ENCODE assay signal across 8 cellular contexts in genomic region chr2:164840458-164840929, GRCh38. TPM values are rescaled to one million over a fixed set of nuclear protein-coding genes. Genes with fewer than 3 reads are reported as not detected.
DNase-seq lines count a peak whose midpoint lies in the region; ATAC-seq, FAIRE-seq and TF ChIP-seq lines count a peak whose summit lies in the region.

No MANE protein-coding gene starts in this region.

- H3K27ac ChIP-seq in breast epithelium: peak overlapping the region; percentile 96 to 97

- no peaks in the 10 kb centered on the region for H3K9me3 ChIP-seq in breast epithelium

- peak; percentile 28 for ATAC-seq in left colon
- ATAC-seq in stimulated activated naive CD8-positive, alpha-beta T cell treated with anti-CD3 and anti-CD28 coated beads, Interleukin-15, Interleukin-2, amounts not matched to agents 100 U/mL and 50 U/mL, for 24 hours: no peak
- ATAC-seq in GM19351 (IDR thresholded peaks at IDR 0.05; ENCODE audit: unreplicated experiment): no peak

- no peak for FAIRE-seq in D721Med (lab: Jason Lieb, UNC)

- H3K36me3 ChIP-seq in GM06990 (ENCODE audit: control insufficient read depth, insufficient read depth, low read length) (no peaks in the 10 kb centered on the region), breast epithelium (no peaks in the 10 kb centered on the region)

- DNase-seq in GM06990 (ENCODE audit: extremely low read depth, insufficient read length) (peak; percentile 2), NCI-H2171 (lab: John Stamatoyannopoulos, UW) (peak; percentile 74), breast epithelium (ENCODE audit: low spot score in 2 of 2) (peak in 1 of 2 donors; percentile 54), left colon (peak; percentile 69 to 73), DMS114 treated with DMSO at 0.1 percent for 48 hours (lab: John Stamatoyannopoulos, UW; ENCODE audit: unreplicated experiment) (no peak), D721Med (ENCODE audit: insufficient read length, low spot score) (no peak)
- peak; percentile 23 for DNase-seq in stimulated activated naive CD8-positive, alpha-beta T cell treated with anti-CD3 and anti-CD28 coated beads, Interleukin-15, Interleukin-2, amounts not matched to agents 100 U/mL and 50 U/mL, for 24 hours

- TF ChIP-seq CTCF in GM06990 (IDR thresholded peaks at IDR 0.05; ENCODE audit: insufficient read depth, low read length, poor library complexity, severe bottlenecking): no peak
- no peak for TF ChIP-seq CTCF in breast epithelium (IDR thresholded peaks at IDR 0.05)
- no peak for TF ChIP-seq CTCF in D721Med (IDR thresholded peaks at IDR 0.05; ENCODE audit: insufficient read depth, missing control alignments)

- TF ChIP-seq POLR2A in breast epithelium (IDR thresholded peaks at IDR 0.05): no peak

- intact Hi-C loops in breast epithelium (cut with DNase I; ENCODE audit: low total_unique reads) (no loop called here), left colon (cut with DNase I, micrococcal nuclease) (loop anchor here in 1 of 2 donors (10.0 kb wide), 1 partner anchor 96 kb away; no protein-coding TSS in a partner anchor)

- peaks cover 0 to 4% of the 10 kb centered on the region in 2 donors for H3K4me1 ChIP-seq in breast epithelium

- no peak overlapping the region for H3K4me3 ChIP-seq in GM06990 (replicated peaks; ENCODE audit: low read depth, low read length)
- peak overlapping the region; percentile 70 to 84 (median 84) for H3K4me3 ChIP-seq in breast epithelium

- peaks cover 3% of the 10 kb centered on the region for H3K27me3 ChIP-seq in GM06990 (replicated peaks; ENCODE audit: control insufficient read depth, insufficient read depth, low read length)
- no peaks in the 10 kb centered on the region for H3K27me3 ChIP-seq in breast epithelium

RNA-seq across cellular contexts. Expression of gene COBLL1, which starts 1.1 kb away (rescaled TPM):
- total RNA-seq in breast epithelium (10 to 100 TPM; 43.6 to 92.8 (median 75.8) TPM), left colon (10 to 100 TPM; 25.5 to 33.3 TPM)

Comparison
In these comparisons a context has a peak if more than half of its experiments do, and no peak if none do; other contexts are left out.
1. DNase-seq: peak in GM06990 (single experiment), NCI-H2171 (single experiment), left colon (2 of 2) and stimulated activated naive CD8-positive, alpha-beta T cell treated with anti-CD3 and anti-CD28 coated beads, Interleukin-15, Interleukin-2, amounts not matched to agents 100 U/mL and 50 U/mL, for 24 hours (single experiment); none in DMS114 treated with DMSO at 0.1 percent for 48 hours (single experiment) and D721Med (single experiment).